In genomic region chr5:36879274-36880033, GRCh38 we compare ENCODE assay signal across 9 cellular contexts. TPM values are rescaled to one million over a fixed set of nuclear protein-coding genes. Genes with fewer than 3 reads are reported as not detected.
DNase-seq lines count a peak whose midpoint lies in the region; ATAC-seq and TF ChIP-seq lines count a peak whose summit lies in the region.
"Had no signal": no experiment of that assay in that cellular context is flagged by ENCODE, and none has a peak within 500 bp of the region (broad histone marks: within the 10 kb centered on the region; RNA-seq: fewer than 3 reads in every experiment).

No MANE protein-coding gene starts in this region.

- H3K23me2 ChIP-seq in H9 (ENCODE audit: insufficient read length, low read depth, low read length, poor library complexity, severe bottlenecking), result peaks cover 15% of the 10 kb centered on the region

- no peak overlapping the region for H3K27ac ChIP-seq in H9 (ENCODE audit: insufficient read length, low read depth, low read length)
- H3K27ac ChIP-seq in VCaP, result peak overlapping the region; percentile 97

- peak overlapping the region in 2 of 3 experiments; percentile 67 to 91; a peak in 4 of 7 replicates for H3K27ac Mint-ChIP-seq in H9

- H3K4me2 ChIP-seq in H9 (ENCODE audit: insufficient read depth, insufficient read length, low read length), result no peak overlapping the region
- peak overlapping the region; percentile 95 for H3K4me2 ChIP-seq in skeletal muscle satellite cell (ENCODE audit: low read length)

- H2AK5ac ChIP-seq in H9 (ENCODE audit: insufficient read length, low read length), result no peak overlapping the region

- no peak for DNase-seq in H9
- no peak for DNase-seq in foreskin fibroblast
- no peak for DNase-seq in Kasumi-1 (lab: John Stamatoyannopoulos, UW)
- DNase-seq in SW480 (ENCODE audit: low spot score), result no peak
- DNase-seq: NCI-H187 treated with DMSO at 0.1 percent for 48 hours had no signal

- H3K14ac ChIP-seq in H9 (ENCODE audit: insufficient read depth, low read length), result no peak overlapping the region

- H4K5ac ChIP-seq in H9 (ENCODE audit: insufficient read length, low read depth, low read length), result no peak overlapping the region

- H2BK120ac ChIP-seq in H9 (ENCODE audit: low read depth, low read length, poor library complexity, severe bottlenecking), result no peak overlapping the region

- TF ChIP-seq CTCF in H9 (conservative IDR thresholded peaks at IDR 0.05) (no peak), VCaP (conservative IDR thresholded peaks at IDR 0.05) (no peak), foreskin fibroblast (IDR thresholded peaks at IDR 0.05; ENCODE audit: low read depth, low read length) (no peak)

- no peaks in the 10 kb centered on the region for H3K36me3 ChIP-seq in skeletal muscle satellite cell (ENCODE audit: insufficient read depth, low read length)

- no CpG with 5 or more reads among the region's 2 CpGs for WGBS in H9 (ENCODE audit: extremely low coverage, insufficient read length, low lambda C conversion rate)

- H3K9me3 ChIP-seq in H9 (ENCODE audit: control insufficient read depth, low read depth, low read length) (no peaks in the 10 kb centered on the region), skeletal muscle satellite cell (replicated peaks; ENCODE audit: low read length) (no peaks in the 10 kb centered on the region)

- H3K56ac ChIP-seq in H9 (ENCODE audit: insufficient read length, low read depth, low read length), result no peak overlapping the region

- H3K9ac ChIP-seq in H9 (ENCODE audit: extremely low read depth, insufficient read length, low read length), result no peak overlapping the region
- H3K9ac ChIP-seq in skeletal muscle satellite cell (ENCODE audit: low read depth, low read length), result peak overlapping the region; percentile 99

- H3K79me1 ChIP-seq in H9 (ENCODE audit: insufficient read depth, low read depth, low read length, poor library complexity, severe bottlenecking), result no peaks in the 10 kb centered on the region

- no peaks in the 10 kb centered on the region for H3K27me3 Mint-ChIP-seq in H9 (ENCODE audit: low read depth)

- H2BK12ac ChIP-seq in H9 (ENCODE audit: insufficient read length, low read depth, low read length), result no peak overlapping the region

- H4K8ac ChIP-seq in H9 (replicated peaks; ENCODE audit: insufficient read length, low read depth, low read length), result no peak overlapping the region

- no peak overlapping the region for H3K18ac ChIP-seq in H9 (ENCODE audit: insufficient read length, low read depth, low read length)

- H2BK5ac ChIP-seq in H9 (ENCODE audit: insufficient read length, low read length), result no peak overlapping the region

- H3K4me3 ChIP-seq in foreskin fibroblast (ENCODE audit: low read depth in 1 of 2, low read length in 2 of 2) (peak overlapping the region; percentile 88 to 93), skeletal muscle satellite cell (ENCODE audit: low read length) (peak overlapping the region; percentile 94)

- TF ChIP-seq POLR2A in GM18505 (IDR thresholded peaks at IDR 0.05; ENCODE audit: borderline replicate concordance, extremely low read depth, insufficient read depth, insufficient read length), result no peak

- H2BK15ac ChIP-seq in H9 (ENCODE audit: low read depth, low read length), result no peak overlapping the region

- no peaks in the 10 kb centered on the region for H3K9me3 Mint-ChIP-seq in H9

- ATAC-seq in GM18505 (IDR thresholded peaks at IDR 0.05; ENCODE audit: unreplicated experiment), result no peak
- ATAC-seq in GM21723 (IDR thresholded peaks at IDR 0.05; ENCODE audit: unreplicated experiment), result no peak

- H2AFZ ChIP-seq in H9 (ENCODE audit: low read length), result no peak overlapping the region

- no peak overlapping the region for H3K23ac ChIP-seq in H9 (ENCODE audit: insufficient read length, low read depth, low read length)

- peak overlapping the region; percentile 88 to 99 for H3K4me3 Mint-ChIP-seq in H9

- H2BK20ac ChIP-seq in H9 (ENCODE audit: low read depth, low read length, poor library complexity, severe bottlenecking), result no peak overlapping the region

- no peak overlapping the region for H4K91ac ChIP-seq in H9 (ENCODE audit: insufficient read length, low read depth, low read length)

- H3K79me2 ChIP-seq in H9 (ENCODE audit: insufficient read depth, low read length), result peaks cover 28% of the 10 kb centered on the region; the same call in 1 of the 2 replicates

- H3K4ac ChIP-seq in H9 (ENCODE audit: low read depth, low read length), result no peak overlapping the region

- no peak overlapping the region for H3T11ph ChIP-seq in H9 (ENCODE audit: low read length)

- peaks cover 43 to 44% of the 10 kb centered on the region in 2 experiments for H3K4me1 Mint-ChIP-seq in H9

- H4K20me1 ChIP-seq in H9 (ENCODE audit: control insufficient read depth, insufficient read depth, insufficient read length), result no peaks in the 10 kb centered on the region

- H3K4me1 ChIP-seq in H9 (ENCODE audit: insufficient read depth, low read length) (no peaks in the 10 kb centered on the region), skeletal muscle satellite cell (ENCODE audit: control insufficient read depth, insufficient read depth, low read length) (peaks cover 5% of the 10 kb centered on the region)

- H3K27me3 ChIP-seq in H9 (ENCODE audit: insufficient read depth, low read length) (no peaks in the 10 kb centered on the region), skeletal muscle satellite cell (ENCODE audit: control insufficient read depth, insufficient read depth, low read length) (no peaks in the 10 kb centered on the region)

- peaks cover 0 to 1% (median 0%) of the 10 kb centered on the region in 3 experiments; a peak in 2 of 7 replicates for H3K36me3 Mint-ChIP-seq in H9 (ENCODE audit: insufficient read depth in 1 of 3, low read depth in 3 of 3)

RNA-seq across cellular contexts. Expression of gene NIPBL, which starts 2.9 kb away (rescaled TPM):
- total RNA-seq in H9 (2021), result 56.0 and 61.3 TPM in 2 replicates
- 13.3 and 16.0 TPM in 2 replicates for total RNA-seq in skeletal muscle satellite cell (2012; rRNA removed)
